8 cellular contexts compared by ENCODE assay signal in genomic region chr15:97995881-97996603, GRCh38. TPM values are rescaled to one million over a fixed set of nuclear protein-coding genes. Genes with fewer than 3 reads are reported as not detected.
DNase-seq lines count a peak whose midpoint lies in the region; ATAC-seq and TF ChIP-seq lines count a peak whose summit lies in the region.

No MANE protein-coding gene starts in this region.

- no peaks in the 10 kb centered on the region for H3K9me3 Mint-ChIP-seq in Calu3 (ENCODE audit: low read depth, unreplicated experiment)
- peaks cover 4% of the 10 kb centered on the region for H3K9me3 Mint-ChIP-seq in activated T-helper 17 cell treated with anti-CD3 and anti-CD28 coated beads, Interleukin-2, amount 50 U/mL, for 72 hours

- no peak for TF ChIP-seq POLR2A in vagina (IDR thresholded peaks at IDR 0.05)

- peak; percentile 69 for TF ChIP-seq CTCF in Calu3 (IDR thresholded peaks at IDR 0.05; ENCODE audit: unreplicated experiment)
- no peak for TF ChIP-seq CTCF in vagina (IDR thresholded peaks at IDR 0.05)

- H3K9ac ChIP-seq in mucosa of rectum (ENCODE audit: low read depth in 1 of 2, low read length in 2 of 2) = peak overlapping the region in 1 of 2 donors; percentile 2

- peaks cover 20% of the 10 kb centered on the region for H3K4me1 Mint-ChIP-seq in Calu3 (ENCODE audit: low read depth, unreplicated experiment)
- H3K4me1 Mint-ChIP-seq in activated T-helper 17 cell treated with anti-CD3 and anti-CD28 coated beads, Interleukin-2, amount 50 U/mL, for 72 hours = peaks cover 6% of the 10 kb centered on the region

- DNase-seq in Calu3 = peak; percentile 65
- peak; percentile 17 for DNase-seq in Jurkat, Clone E6-1 (ENCODE audit: low read depth, low spot score)
- no peak for DNase-seq in A172 (ENCODE audit: low spot score)
- no peak for DNase-seq in vagina (ENCODE audit: extremely low spot score in 2 of 2)
- no peak for DNase-seq in stimulated activated CD4-positive, alpha-beta T cell treated with anti-CD3 and anti-CD28 coated beads, Interleukin-1b, Interleukin-23, amount 100 ng/mL, for 48 hours

- H3K4me1 ChIP-seq in mucosa of rectum (ENCODE audit: control insufficient read depth in 2 of 2, insufficient read depth in 2 of 2, low read length in 2 of 2) (peaks cover 4 to 28% of the 10 kb centered on the region in 2 donors), vagina (peaks cover 11% of the 10 kb centered on the region)

- H3K4me3 ChIP-seq in Jurkat, Clone E6-1 (ENCODE audit: low read length) = no peak overlapping the region
- H3K4me3 ChIP-seq in mucosa of rectum (ENCODE audit: low read length in 2 of 2) = peak overlapping the region in 1 of 2 donors; percentile 7
- no peak overlapping the region for H3K4me3 ChIP-seq in vagina

- ATAC-seq in activated T-helper 17 cell treated with anti-CD3 and anti-CD28 coated beads, Interleukin-2, amount 50 U/mL, for 72 hours (replicated peaks) = no peak
- ATAC-seq in GM18517 (IDR thresholded peaks at IDR 0.05; ENCODE audit: unreplicated experiment) = no peak

- intact Hi-C loops in Calu3 (cut with micrococcal nuclease; ENCODE audit: unreplicated experiment) (loop anchor here (2.0 to 5.0 kb wide), 3 partner anchors 35 to 89 kb away; partner anchors contain the start of gene ARRDC4), vagina (cut with DNase I) (no loop called here)

- H3K27ac ChIP-seq in mucosa of rectum (ENCODE audit: low read depth in 2 of 2, low read length in 2 of 2) (peak overlapping the region; percentile 33 to 51), vagina (no peak overlapping the region)

- no peaks in the 10 kb centered on the region for H3K27me3 Mint-ChIP-seq in Calu3 (ENCODE audit: unreplicated experiment)
- no peaks in the 10 kb centered on the region for H3K27me3 Mint-ChIP-seq in activated T-helper 17 cell treated with anti-CD3 and anti-CD28 coated beads, Interleukin-2, amount 50 U/mL, for 72 hours

- peak overlapping the region; percentile 21 for H3K4me3 Mint-ChIP-seq in Calu3 (ENCODE audit: low read depth, unreplicated experiment)
- peak overlapping the region; percentile 35 for H3K4me3 Mint-ChIP-seq in activated T-helper 17 cell treated with anti-CD3 and anti-CD28 coated beads, Interleukin-2, amount 50 U/mL, for 72 hours

- H3K36me3 Mint-ChIP-seq in Calu3 (ENCODE audit: insufficient read depth, unreplicated experiment) = no peaks in the 10 kb centered on the region
- no peaks in the 10 kb centered on the region for H3K36me3 Mint-ChIP-seq in activated T-helper 17 cell treated with anti-CD3 and anti-CD28 coated beads, Interleukin-2, amount 50 U/mL, for 72 hours (ENCODE audit: low read depth)

- no TSS peak for BruUV-seq in Calu3 (replicated peaks; lab: Mats Ljungman, UMichigan)

- CTCF ChIA-PET in Calu3 (lab: Charles Lee) = interaction anchor here (0.7 to 1.9 kb wide), 5 partner anchors 19 to 182 kb away, joined by 3 to 7 read pairs (median 6); no protein-coding TSS in a partner anchor

- H3K9me3 ChIP-seq in mucosa of rectum (ENCODE audit: control insufficient read depth in 2 of 2, low read length in 2 of 2) = no peaks in the 10 kb centered on the region
- H3K9me3 ChIP-seq in vagina = no peaks in the 10 kb centered on the region

- no peaks in the 10 kb centered on the region for H3K27me3 ChIP-seq in mucosa of rectum (ENCODE audit: control insufficient read depth in 2 of 2, insufficient read depth in 2 of 2, low read length in 2 of 2)
- H3K27me3 ChIP-seq in vagina = no peaks in the 10 kb centered on the region

- H3K36me3 ChIP-seq in mucosa of rectum (ENCODE audit: control insufficient read depth in 2 of 2, insufficient read depth in 2 of 2, low read length in 2 of 2) = no peaks in the 10 kb centered on the region
- H3K36me3 ChIP-seq in vagina = no peaks in the 10 kb centered on the region

- peak overlapping the region; percentile 60 for H3K27ac Mint-ChIP-seq in Calu3 (ENCODE audit: unreplicated experiment)
- peak overlapping the region; percentile 41 for H3K27ac Mint-ChIP-seq in activated T-helper 17 cell treated with anti-CD3 and anti-CD28 coated beads, Interleukin-2, amount 50 U/mL, for 72 hours

RNA-seq across cellular contexts. Expression of gene ARRDC4, which starts 35.5 kb away (rescaled TPM):
- 3.0 and 3.2 TPM in 2 replicates for total RNA-seq in Calu3 (2022)
- 4.5 TPM for polyA plus RNA-seq in Jurkat, Clone E6-1 (2012; ENCODE audit: insufficient read depth, insufficient read length)
- total RNA-seq in activated T-helper 17 cell treated with anti-CD3 and anti-CD28 coated beads, Interleukin-2, amount 50 U/mL, for 72 hours = under 1 TPM; 0.39 to 0.71 TPM
- total RNA-seq in A172 (2014; rRNA removed; shearing (Covaris generic)) = 1.7 and 2.5 TPM in 2 replicates
- 35.8 TPM for total RNA-seq in vagina

Comparison
In these comparisons a context has a peak if more than half of its experiments do, and no peak if none do; other contexts are left out.
1. DNase-seq: peak in Calu3 (single experiment) and Jurkat, Clone E6-1 (single experiment); none in A172 (single experiment), vagina (0 of 2) and stimulated activated CD4-positive, alpha-beta T cell treated with anti-CD3 and anti-CD28 coated beads, Interleukin-1b, Interleukin-23, amount 100 ng/mL, for 48 hours (single experiment).